ENCODE assay signal across 8 cellular contexts in the genomic region with DNA sequence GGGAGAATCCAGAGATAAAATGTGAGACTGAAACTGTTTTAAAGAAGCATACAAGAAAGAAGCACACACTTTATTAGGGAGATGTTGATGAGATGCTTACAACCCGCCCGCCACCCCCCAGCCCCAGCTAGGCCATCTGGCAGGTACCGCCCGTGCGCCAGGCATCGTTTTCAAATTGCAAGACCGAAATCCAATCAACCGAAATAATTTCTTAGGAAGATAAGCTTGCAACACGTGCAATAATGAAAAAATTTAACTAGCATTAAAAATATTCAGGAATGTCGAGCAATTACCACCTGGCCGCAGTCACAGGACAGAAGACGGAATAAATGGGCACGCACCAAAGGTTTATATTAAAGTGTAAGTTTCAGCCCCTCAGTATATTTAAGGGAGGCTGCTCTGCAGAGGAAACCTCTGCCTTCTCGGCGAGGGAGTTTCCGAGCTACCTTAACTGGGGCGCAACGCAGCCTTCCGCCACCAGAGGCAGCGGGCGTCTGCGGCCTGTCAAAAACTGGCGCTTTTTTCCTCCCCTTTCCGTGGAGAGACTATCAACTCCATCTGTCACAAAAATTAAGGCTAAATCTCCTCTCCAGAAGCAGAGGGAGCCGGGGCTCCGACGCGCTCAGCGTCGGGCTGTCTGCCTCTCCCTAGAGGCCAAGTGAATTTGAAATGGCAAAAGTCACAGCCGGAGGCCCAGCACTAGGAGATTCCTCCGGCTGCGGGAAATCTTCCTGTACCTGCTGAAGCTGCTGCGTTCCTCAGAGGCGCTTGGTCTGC. TPM values are rescaled to one million over a fixed set of nuclear protein-coding genes. Genes with fewer than 3 reads are reported as not detected.
DNase-seq lines count a peak whose midpoint lies in the region; ATAC-seq and TF ChIP-seq lines count a peak whose summit lies in the region.

No MANE protein-coding gene starts in this region.

- H3K27ac ChIP-seq in gastroesophageal sphincter (peak overlapping the region; percentile 71 to 94 (median 88)), substantia nigra (ENCODE audit: low read depth, low read length, poor library complexity, severe bottlenecking) (peak overlapping the region; percentile 62)

- 0 to 1% methylated on average over 21 to 29 of the region's 35 CpGs for WGBS in gastroesophageal sphincter (ENCODE audit: low coverage in 1 of 2), 2 donors

- H3K4me3 ChIP-seq in gastroesophageal sphincter = peak overlapping the region; percentile 69 to 71

- no peaks in the 10 kb centered on the region for H3K9me3 ChIP-seq in gastroesophageal sphincter

- TF ChIP-seq EP300 in gastroesophageal sphincter (IDR thresholded peaks at IDR 0.05) = no peak

- no peaks in the 10 kb centered on the region for H3K27me3 ChIP-seq in gastroesophageal sphincter

- TF ChIP-seq POLR2A in gastroesophageal sphincter (IDR thresholded peaks at IDR 0.05) = no peak

- TF ChIP-seq CTCF in gastroesophageal sphincter (IDR thresholded peaks at IDR 0.05) = peak; percentile 93 to 96 (median 95)

- peaks cover 0 to 45% (median 0%) of the 10 kb centered on the region in 3 donors for H3K4me1 ChIP-seq in gastroesophageal sphincter

- ATAC-seq in GM19468 (IDR thresholded peaks at IDR 0.05; ENCODE audit: extremely low read depth, unreplicated experiment) = peak; percentile 35
- peak; percentile 39 for ATAC-seq in gastroesophageal sphincter

- DNase-seq in COLO668 (lab: John Stamatoyannopoulos, UW; ENCODE audit: unreplicated experiment) (peak; percentile 60), HPDE6-E6E7 (ENCODE audit: extremely low spot score) (peak; percentile 55), SHP77 (lab: John Stamatoyannopoulos, UW) (peak; percentile 60 to 69), non-pigmented ciliary epithelial cell (ENCODE audit: low read depth) (peak; percentile 40), substantia nigra (lab: John Stamatoyannopoulos, UW) (peak; percentile 20 to 85 (median 68))
- DNase-seq in activated naive CD4-positive, alpha-beta T cell treated with Interleukin-2 at 50 U/mL for 16 hours = peak; percentile 79

- H3K36me3 ChIP-seq in gastroesophageal sphincter = peaks cover 0 to 6% of the 10 kb centered on the region in 2 donors

RNA-seq across cellular contexts. Expression of a gene that starts 1.0 kb away (rescaled TPM):
- 100 to 1,000 TPM in 2 of 4 donors, 10 to 100 TPM in 2; 65.7 to 167 (median 90.5) TPM for total RNA-seq in gastroesophageal sphincter

Comparison
In these comparisons a context has a peak if more than half of its experiments do, and no peak if none do; other contexts are left out.
1. Peak in every context shown above with its lines: DNase-seq, ATAC-seq, H3K4me3 ChIP-seq and H3K27ac ChIP-seq.